In genomic region chrX:38069991-38070390, GRCh38 we compare ENCODE assay signal across 7 cellular contexts.
"Had no signal": no experiment of that assay in that cellular context is flagged by ENCODE, and none has a peak within 500 bp of the region (broad histone marks: within the 10 kb centered on the region; RNA-seq: fewer than 3 reads in every experiment).

No MANE protein-coding gene starts in this region.

- FAIRE-seq: G401.6, GM12878, GM12891, GM12892, GM18507, GM19239 had no signal

- H3K4me3 ChIP-seq: GM12878 had no signal

- DNase-seq: GF-D8 had no signal

- ATAC-seq: GM12878 had no signal
